ENCODE assay signal across 25 cellular contexts in the genomic region with DNA sequence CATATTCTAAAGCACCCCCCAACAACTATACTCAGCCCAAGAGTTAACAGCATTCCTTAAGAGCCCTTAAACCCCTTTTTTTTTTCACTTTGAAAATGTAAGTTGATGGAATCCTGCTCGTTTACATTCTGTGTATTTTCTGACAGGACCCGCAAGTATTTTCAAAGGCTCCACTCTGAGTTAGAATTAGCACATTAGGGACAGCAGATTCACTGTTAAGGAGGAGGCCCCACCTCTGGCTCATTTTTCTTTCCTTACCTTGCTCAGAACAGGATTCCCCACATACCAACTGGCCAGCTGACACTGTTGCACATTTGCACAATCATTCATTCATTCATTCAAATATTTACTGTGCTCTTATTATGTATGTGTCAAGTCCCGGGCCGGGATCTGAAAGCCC.
"Had no signal": no experiment of that assay in that cellular context is flagged by ENCODE, and none has a peak within 500 bp of the region (broad histone marks: within the 10 kb centered on the region; RNA-seq: fewer than 3 reads in every experiment).

No MANE protein-coding gene starts in this region.

- H3K27ac ChIP-seq: gastroesophageal sphincter, parathyroid adenoma, thoracic aorta had no signal

- H3K4me3 Mint-ChIP-seq: activated B cell treated with CpG ODN at 0.5 μM for 24 hours; activated CD4-positive, alpha-beta T cell treated with anti-CD3 and anti-CD28 coated beads for 36 hours; activated T-cell treated with anti-CD3 and anti-CD28 coated beads, Interleukin-2, amount 50 U/mL, for 24 hours; activated T-helper 17 cell treated with anti-CD3 and anti-CD28 coated beads, Interleukin-2, amount 50 U/mL, for 72 hours; brain; natural killer cell treated with Interleukin-12 subunit alpha and Interleukin-12 subunit beta and Interleukin-15 and Interleukin-18, amount 100 ng/mL, for 72 hours; T-helper 1 cell treated with Interleukin-12 subunit alpha and Interleukin-12 subunit beta and Interleukin-4 antibody, amounts not matched to agents 30 μg/mL and 1 μg/mL, for 36 hours had no signal

- H3K36me3 Mint-ChIP-seq: activated naive CD4-positive, alpha-beta T cell treated with anti-CD3 and anti-CD28 coated beads, Interleukin-2, amount 50 U/mL, for 72 hours; brain; natural killer cell treated with Interleukin-12 subunit alpha and Interleukin-12 subunit beta and Interleukin-15 and Interleukin-18, amount 100 ng/mL, for 72 hours had no signal

- H3K4me1 ChIP-seq: gastroesophageal sphincter had no signal

- H3K27ac Mint-ChIP-seq: activated B cell treated with CpG ODN at 0.5 μM for 24 hours; activated CD4-positive, alpha-beta T cell treated with anti-CD3 and anti-CD28 coated beads for 36 hours; activated naive CD4-positive, alpha-beta T cell treated with anti-CD3 and anti-CD28 coated beads, Interleukin-2, amount 50 U/mL, for 72 hours; activated T-cell treated with anti-CD3 and anti-CD28 coated beads, Interleukin-2, amount 50 U/mL, for 24 hours; activated T-helper 17 cell treated with anti-CD3 and anti-CD28 coated beads, Interleukin-2, amount 50 U/mL, for 72 hours; brain; natural killer cell treated with Interleukin-12 subunit alpha and Interleukin-12 subunit beta and Interleukin-15 and Interleukin-18, amount 100 ng/mL, for 72 hours; T-helper 1 cell treated with Interleukin-12 subunit alpha and Interleukin-12 subunit beta and Interleukin-4 antibody, amounts not matched to agents 30 μg/mL and 1 μg/mL, for 36 hours had no signal

- H3K9ac ChIP-seq: parathyroid adenoma had no signal

- DNase-seq: activated B cell treated with CpG ODN at 0.5 μM for 24 hours; activated CD4-positive, alpha-beta T cell treated with anti-CD3 and anti-CD28 coated beads for 36 hours; activated CD4-positive, alpha-beta T cell treated with anti-CD3 and anti-CD28 coated beads, Interleukin-2, amount 50 U/mL, for 4 hours; activated CD8-positive, alpha-beta memory T cell treated with anti-CD3 and anti-CD28 coated beads for 24 hours; activated CD8-positive, alpha-beta memory T cell treated with anti-CD3 and anti-CD28 coated beads, Interleukin-2, amount 50 U/mL, for 4 hours; activated T-cell treated with anti-CD3 and anti-CD28 coated beads, Interleukin-2, amount 50 U/mL, for 24 hours; aorta; caudate nucleus; effector memory CD4-positive, alpha-beta T cell; head of caudate nucleus; mammary epithelial cell; nucleus accumbens; right cardiac atrium; stimulated activated CD4-positive, alpha-beta T cell treated with anti-CD3 and anti-CD28 coated beads, Interleukin-4, amount 100 ng/mL, for 24 hours; stimulated activated naive CD4-positive, alpha-beta T cell treated with Interleukin-2 at 50 U/mL for 16 hours; T1000 had no signal

- H2AFZ ChIP-seq: parathyroid adenoma had no signal

- H3K9me3 ChIP-seq: gastroesophageal sphincter, thoracic aorta had no signal

- H3K79me2 ChIP-seq: parathyroid adenoma had no signal

- H3K4me3 ChIP-seq: gastroesophageal sphincter, thoracic aorta had no signal

- FAIRE-seq: colon had no signal

- H3K36me3 ChIP-seq: gastroesophageal sphincter, thoracic aorta had no signal

- H3K27me3 ChIP-seq: gastroesophageal sphincter had no signal

- H3K4me1 Mint-ChIP-seq: activated B cell treated with CpG ODN at 0.5 μM for 24 hours; activated CD4-positive, alpha-beta T cell treated with anti-CD3 and anti-CD28 coated beads for 36 hours; activated T-helper 17 cell treated with anti-CD3 and anti-CD28 coated beads, Interleukin-2, amount 50 U/mL, for 72 hours had no signal

- H3K9me3 Mint-ChIP-seq: activated B cell treated with CpG ODN at 0.5 μM for 24 hours; activated naive CD4-positive, alpha-beta T cell treated with anti-CD3 and anti-CD28 coated beads, Interleukin-2, amount 50 U/mL, for 72 hours; activated T-cell treated with anti-CD3 and anti-CD28 coated beads, Interleukin-2, amount 50 U/mL, for 24 hours; activated T-helper 17 cell treated with anti-CD3 and anti-CD28 coated beads, Interleukin-2, amount 50 U/mL, for 72 hours; brain; natural killer cell treated with Interleukin-12 subunit alpha and Interleukin-12 subunit beta and Interleukin-15 and Interleukin-18, amount 100 ng/mL, for 72 hours; T-helper 1 cell treated with Interleukin-12 subunit alpha and Interleukin-12 subunit beta and Interleukin-4 antibody, amounts not matched to agents 30 μg/mL and 1 μg/mL, for 36 hours had no signal
